In genomic region chr1:25561426-25562100, GRCh38 we compare ENCODE assay signal across 11 cellular contexts. TPM values are rescaled to one million over a fixed set of nuclear protein-coding genes. Genes with fewer than 3 reads are reported as not detected.
A peak's percentile ranks its signal among the peaks of the same experiment; 100 is the strongest.
DNase-seq lines count a peak whose midpoint lies in the region; ATAC-seq and TF ChIP-seq lines count a peak whose summit lies in the region.
"Had no signal": no experiment of that assay in that cellular context is flagged by ENCODE, and none has a peak within 500 bp of the region (broad histone marks: within the 10 kb centered on the region; RNA-seq: fewer than 3 reads in every experiment).

No MANE protein-coding gene starts in this region.

- peak overlapping the region; percentile 76 for H3K4me3 Mint-ChIP-seq in activated CD4-positive, alpha-beta T cell treated with anti-CD3 and anti-CD28 coated beads for 36 hours
- H3K4me3 Mint-ChIP-seq in activated CD8-positive, alpha-beta T cell treated with anti-CD3 and anti-CD28 coated beads for 36 hours, result peak overlapping the region; percentile 81
- H3K4me3 Mint-ChIP-seq in stimulated activated naive CD8-positive, alpha-beta T cell treated with anti-CD3 and anti-CD28 coated beads, Interleukin-15, Interleukin-2, amounts not matched to agents 100 ng/mL and 50 ng/mL, for 24 hours, result peak overlapping the region; percentile 47

- peaks cover 4 to 17% of the 10 kb centered on the region in 2 donors for H3K4me1 ChIP-seq in esophagus (ENCODE audit: control insufficient read depth in 2 of 2, insufficient read depth in 2 of 2, low read length in 1 of 2)

- peak overlapping the region; percentile 55 to 66 for H3K27ac ChIP-seq in esophagus (ENCODE audit: low read depth in 2 of 2, low read length in 1 of 2)
- H3K27ac ChIP-seq: A549 had no signal

- ATAC-seq in activated CD4-positive, alpha-beta T cell treated with anti-CD3 and anti-CD28 coated beads for 36 hours, result no peak
- no peak for ATAC-seq in activated CD8-positive, alpha-beta T cell treated with anti-CD3 and anti-CD28 coated beads for 36 hours
- ATAC-seq in GM18909 (IDR thresholded peaks at IDR 0.05; ENCODE audit: poor library complexity, unreplicated experiment) (no peak), GM21786 (IDR thresholded peaks at IDR 0.05; ENCODE audit: unreplicated experiment) (no peak)
- ATAC-seq: A549 had no signal

- intact Hi-C loops in activated CD4-positive, alpha-beta T cell treated with anti-CD3 and anti-CD28 coated beads for 36 hours (cut with DNase I, micrococcal nuclease), result loop anchor here in 1 of 2 experiments (1.0 to 5.0 kb wide), 2 partner anchors 11 to 116 kb away; no protein-coding TSS in a partner anchor
- intact Hi-C loops in activated CD8-positive, alpha-beta T cell treated with anti-CD3 and anti-CD28 coated beads for 36 hours (cut with micrococcal nuclease), result loop anchor here (10.0 kb wide), 1 partner anchor 557 kb away; no protein-coding TSS in a partner anchor

- peaks cover 4 to 27% of the 10 kb centered on the region in 2 donors for H3K36me3 ChIP-seq in esophagus (ENCODE audit: control insufficient read depth in 2 of 2, insufficient read depth in 2 of 2, low read length in 1 of 2)

- H3K36me3 Mint-ChIP-seq in activated CD4-positive, alpha-beta T cell treated with anti-CD3 and anti-CD28 coated beads for 36 hours (ENCODE audit: low read depth), result peaks cover 7% of the 10 kb centered on the region
- H3K36me3 Mint-ChIP-seq in activated CD8-positive, alpha-beta T cell treated with anti-CD3 and anti-CD28 coated beads for 36 hours (ENCODE audit: low read depth), result peaks cover 18% of the 10 kb centered on the region
- H3K36me3 Mint-ChIP-seq in stimulated activated naive CD8-positive, alpha-beta T cell treated with anti-CD3 and anti-CD28 coated beads, Interleukin-15, Interleukin-2, amounts not matched to agents 100 ng/mL and 50 ng/mL, for 24 hours (ENCODE audit: low read depth), result no peaks in the 10 kb centered on the region

- H3K4me3 ChIP-seq in esophagus (ENCODE audit: low read depth in 1 of 2, low read length in 2 of 2), result no peak overlapping the region
- H3K4me3 ChIP-seq: A549 had no signal

- peak overlapping the region; percentile 96 for H3K27ac Mint-ChIP-seq in activated CD4-positive, alpha-beta T cell treated with anti-CD3 and anti-CD28 coated beads for 36 hours
- peak overlapping the region; percentile 94 for H3K27ac Mint-ChIP-seq in activated CD8-positive, alpha-beta T cell treated with anti-CD3 and anti-CD28 coated beads for 36 hours
- H3K27ac Mint-ChIP-seq in stimulated activated naive CD8-positive, alpha-beta T cell treated with anti-CD3 and anti-CD28 coated beads, Interleukin-15, Interleukin-2, amounts not matched to agents 100 ng/mL and 50 ng/mL, for 24 hours, result peak overlapping the region; percentile 70

- H3K27me3 ChIP-seq in esophagus (ENCODE audit: control insufficient read depth in 1 of 2, insufficient read depth in 2 of 2, low read length in 2 of 2), result no peaks in the 10 kb centered on the region
- H3K27me3 ChIP-seq: neutrophil had no signal

- no peak for TF ChIP-seq CTCF in activated CD8-positive, alpha-beta T cell treated with anti-CD3 and anti-CD28 coated beads for 36 hours (IDR thresholded peaks at IDR 0.05)

- peaks cover 99% of the 10 kb centered on the region for H3K4me1 Mint-ChIP-seq in activated CD4-positive, alpha-beta T cell treated with anti-CD3 and anti-CD28 coated beads for 36 hours
- peaks cover 94% of the 10 kb centered on the region for H3K4me1 Mint-ChIP-seq in activated CD8-positive, alpha-beta T cell treated with anti-CD3 and anti-CD28 coated beads for 36 hours (ENCODE audit: low read depth)
- peaks cover 96% of the 10 kb centered on the region for H3K4me1 Mint-ChIP-seq in stimulated activated naive CD8-positive, alpha-beta T cell treated with anti-CD3 and anti-CD28 coated beads, Interleukin-15, Interleukin-2, amounts not matched to agents 100 ng/mL and 50 ng/mL, for 24 hours (ENCODE audit: low read depth)

- H3K9me3 Mint-ChIP-seq in activated CD4-positive, alpha-beta T cell treated with anti-CD3 and anti-CD28 coated beads for 36 hours (ENCODE audit: low read depth), result no peaks in the 10 kb centered on the region
- no peaks in the 10 kb centered on the region for H3K9me3 Mint-ChIP-seq in activated CD8-positive, alpha-beta T cell treated with anti-CD3 and anti-CD28 coated beads for 36 hours
- no peaks in the 10 kb centered on the region for H3K9me3 Mint-ChIP-seq in stimulated activated naive CD8-positive, alpha-beta T cell treated with anti-CD3 and anti-CD28 coated beads, Interleukin-15, Interleukin-2, amounts not matched to agents 100 ng/mL and 50 ng/mL, for 24 hours

- H3K27me3 Mint-ChIP-seq in activated CD4-positive, alpha-beta T cell treated with anti-CD3 and anti-CD28 coated beads for 36 hours, result no peaks in the 10 kb centered on the region
- H3K27me3 Mint-ChIP-seq in activated CD8-positive, alpha-beta T cell treated with anti-CD3 and anti-CD28 coated beads for 36 hours, result no peaks in the 10 kb centered on the region
- no peaks in the 10 kb centered on the region for H3K27me3 Mint-ChIP-seq in stimulated activated naive CD8-positive, alpha-beta T cell treated with anti-CD3 and anti-CD28 coated beads, Interleukin-15, Interleukin-2, amounts not matched to agents 100 ng/mL and 50 ng/mL, for 24 hours

- POLR2A ChIA-PET in activated CD4-positive, alpha-beta T cell treated with anti-CD3 and anti-CD28 coated beads for 36 hours (lab: Charles Lee), result interaction anchor here (1.5 kb wide), 1 partner anchor 12 kb away, joined by 4 read pairs; no protein-coding TSS in a partner anchor
- POLR2A ChIA-PET in activated CD8-positive, alpha-beta T cell treated with anti-CD3 and anti-CD28 coated beads for 36 hours (lab: Charles Lee), result interaction anchor here (1.2 to 3.1 kb wide), 2 partner anchors 11 to 12 kb away, joined by 3 to 20 read pairs; no protein-coding TSS in a partner anchor

- 51 to 53% methylated on average over 8 of the region's 8 CpGs for WGBS in esophagus, 2 donors

- peak; percentile 47 for DNase-seq in activated CD4-positive, alpha-beta T cell treated with anti-CD3 and anti-CD28 coated beads for 36 hours
- no peak for DNase-seq in activated CD4-positive, alpha-beta T cell treated with anti-CD3 and anti-CD28 coated beads, Interleukin-2, amount 50 U/mL, for 1 hour
- DNase-seq in activated CD8-positive, alpha-beta T cell treated with anti-CD3 and anti-CD28 coated beads for 36 hours, result peak; percentile 51
- DNase-seq in NOMO-1 treated with DMSO at 0.1 percent for 48 hours (lab: John Stamatoyannopoulos, UW; ENCODE audit: unreplicated experiment), result no peak
- DNase-seq: NCI-H1092 had no signal

- CTCF ChIA-PET in activated CD4-positive, alpha-beta T cell treated with anti-CD3 and anti-CD28 coated beads for 36 hours (lab: Charles Lee), result interaction anchor here (0.6 to 2.1 kb wide), 3 partner anchors 11 to 59 kb away, joined by 3 to 7 read pairs (median 3); no protein-coding TSS in a partner anchor
- CTCF ChIA-PET in activated CD8-positive, alpha-beta T cell treated with anti-CD3 and anti-CD28 coated beads for 36 hours (lab: Charles Lee), result interaction anchor here (1.0 to 1.9 kb wide), 6 partner anchors 11 to 130 kb away, joined by 3 to 7 read pairs (median 4); no protein-coding TSS in a partner anchor

- no peaks in the 10 kb centered on the region for H3K9me3 ChIP-seq in esophagus (ENCODE audit: control insufficient read depth in 2 of 2, insufficient read depth in 1 of 2, low read depth in 1 of 2, low read length in 1 of 2)
- H3K9me3 ChIP-seq: A549, neutrophil had no signal

RNA-seq across cellular contexts. Expression of gene LDLRAP1, which starts 18.2 kb away (rescaled TPM):
- total RNA-seq in activated CD4-positive, alpha-beta T cell treated with anti-CD3 and anti-CD28 coated beads for 36 hours, result 10 to 100 TPM; 13.0 to 14.6 TPM
- 10 to 100 TPM; 13.4 to 14.5 TPM for total RNA-seq in activated CD8-positive, alpha-beta T cell treated with anti-CD3 and anti-CD28 coated beads for 36 hours
- polyA plus RNA-seq in esophagus, result 10 to 100 TPM; 11.0 to 12.5 TPM

RNA-seq across cellular contexts. Expression of gene MAN1C1, which starts 55.0 kb away (rescaled TPM):
- total RNA-seq in activated CD4-positive, alpha-beta T cell treated with anti-CD3 and anti-CD28 coated beads for 36 hours, result 10 to 100 TPM in 1 of 2 experiments, 1 to 10 TPM in 1; 10.0 to 10.1 TPM
- 1 to 10 TPM; 3.7 to 4.4 TPM for total RNA-seq in activated CD8-positive, alpha-beta T cell treated with anti-CD3 and anti-CD28 coated beads for 36 hours
- 1 to 10 TPM; 2.4 to 3.7 TPM for polyA plus RNA-seq in esophagus

Comparison
In these comparisons a context has a peak if more than half of its experiments do, and no peak if none do; other contexts are left out.
1. DNase-seq: peak in activated CD4-positive, alpha-beta T cell treated with anti-CD3 and anti-CD28 coated beads for 36 hours (single experiment) and activated CD8-positive, alpha-beta T cell treated with anti-CD3 and anti-CD28 coated beads for 36 hours (single experiment); none in activated CD4-positive, alpha-beta T cell treated with anti-CD3 and anti-CD28 coated beads, Interleukin-2, amount 50 U/mL, for 1 hour (single experiment) and NOMO-1 treated with DMSO at 0.1 percent for 48 hours (single experiment).
2. Peak in every context shown above with its lines, with median percentiles within 50 percentile points of each other: H3K27ac Mint-ChIP-seq and H3K4me3 Mint-ChIP-seq.